9 cellular contexts compared by ENCODE assay signal in genomic region chr2:84781942-84782716, GRCh38.
DNase-seq lines count a peak whose midpoint lies in the region; ATAC-seq and TF ChIP-seq lines count a peak whose summit lies in the region.
"Had no signal": no experiment of that assay in that cellular context is flagged by ENCODE, and none has a peak within 500 bp of the region (broad histone marks: within the 10 kb centered on the region; RNA-seq: fewer than 3 reads in every experiment).

No MANE protein-coding gene starts in this region.

- no peak overlapping the region for H2BK15ac ChIP-seq in neuronal stem cell (ENCODE audit: low read length)

- H3K4ac ChIP-seq in neuronal stem cell (ENCODE audit: low read length) = no peak overlapping the region

- no peak overlapping the region for H4K8ac ChIP-seq in neuronal stem cell (ENCODE audit: low read depth, low read length)

- DNase-seq in WTC11 (ENCODE audit: low spot score) (no peak), erythroblast (lab: John Stamatoyannopoulos, UW) (peak; percentile 6 to 59), KBM-7 (no peak), neuronal stem cell (ENCODE audit: low spot score) (no peak), NCI-H2171 treated with DMSO at 0.1 percent for 48 hours (lab: John Stamatoyannopoulos, UW) (no peak)
- peak; percentile 58 to 59 for DNase-seq in stimulated activated CD8-positive, alpha-beta memory T cell treated with anti-CD3 and anti-CD28 coated beads, Interleukin-7, amount 100 ng/mL, for 4 hours (ENCODE audit: low read depth in 2 of 2)

- H3K27ac ChIP-seq in neuronal stem cell (replicated peaks; ENCODE audit: low read length) = no peak overlapping the region
- H3K27ac ChIP-seq: KMS-11 had no signal

- H3K4me1 Mint-ChIP-seq in WTC11 = peaks cover 23% of the 10 kb centered on the region

- H2AK5ac ChIP-seq in neuronal stem cell (ENCODE audit: low read depth, low read length) = no peak overlapping the region

- ATAC-seq in GM19035 (IDR thresholded peaks at IDR 0.05; ENCODE audit: unreplicated experiment) (peak; percentile 83), HG03095 (IDR thresholded peaks at IDR 0.05; ENCODE audit: unreplicated experiment) (peak; percentile 86), WTC11 (peak; percentile 88)

- H3K9me3 Mint-ChIP-seq in WTC11 = peaks cover 4% of the 10 kb centered on the region

- no peak overlapping the region for H3K27ac Mint-ChIP-seq in WTC11

- H4K91ac ChIP-seq in neuronal stem cell (ENCODE audit: low read depth, low read length, poor library complexity) = no peak overlapping the region

- H3K36me3 ChIP-seq in neuronal stem cell (replicated peaks in 1 of 2; ENCODE audit: control insufficient read depth in 2 of 2, insufficient read depth in 2 of 2, low read length in 2 of 2) = no peaks in the 10 kb centered on the region

- H2BK5ac ChIP-seq in neuronal stem cell (ENCODE audit: low read length) = no peak overlapping the region

- TF ChIP-seq CTCF in WTC11 (IDR thresholded peaks at IDR 0.05) = no peak

- H2BK12ac ChIP-seq in neuronal stem cell (ENCODE audit: low read length) = no peak overlapping the region

- TF ChIP-seq POLR2A in erythroblast (IDR thresholded peaks at IDR 0.05; ENCODE audit: low read length) = no peak

- H3K4me3 Mint-ChIP-seq in WTC11 = no peak overlapping the region

- CTCF ChIA-PET in WTC11 (lab: Charles Lee) = no interaction called here

- no peak overlapping the region for H3K23ac ChIP-seq in neuronal stem cell (ENCODE audit: low read depth, low read length, poor library complexity)

- no peak overlapping the region for H3K9ac ChIP-seq in neuronal stem cell (ENCODE audit: low read depth, low read length, poor library complexity)
- H3K9ac ChIP-seq: KMS-11 had no signal

- no peaks in the 10 kb centered on the region for H3K4me1 ChIP-seq in neuronal stem cell (ENCODE audit: control insufficient read depth in 2 of 2, insufficient read depth in 1 of 2, low read depth in 1 of 2, low read length in 2 of 2)

- H3K36me3 Mint-ChIP-seq in WTC11 = no peaks in the 10 kb centered on the region

- H3K18ac ChIP-seq in neuronal stem cell (ENCODE audit: low read length) = no peak overlapping the region

- H2BK120ac ChIP-seq in neuronal stem cell (ENCODE audit: low read depth, low read length) = no peak overlapping the region

- H3K79me1 ChIP-seq in neuronal stem cell (ENCODE audit: low read depth, low read length) = no peaks in the 10 kb centered on the region

- no peak overlapping the region for H2AFZ ChIP-seq in neuronal stem cell (ENCODE audit: low read length)

- WGBS in neuronal stem cell (ENCODE audit: extremely low coverage in 2 of 2, insufficient read length in 2 of 2, insufficient replicate concordance in 1 of 2), 2 donors = no CpG with 5 or more reads among the region's 3 CpGs

- H3K4me3 ChIP-seq in neuronal stem cell (ENCODE audit: low read length in 2 of 2) = no peak overlapping the region

- H3K27me3 Mint-ChIP-seq in WTC11 (ENCODE audit: low read depth) = no peaks in the 10 kb centered on the region

- H3K27me3 ChIP-seq in neuronal stem cell (ENCODE audit: control insufficient read depth in 3 of 3, insufficient read depth in 3 of 3, low read depth in 1 of 3, low read length in 3 of 3) = no peaks in the 10 kb centered on the region

- POLR2A ChIA-PET in WTC11 (lab: Charles Lee) = no interaction called here

- H3K9me3 ChIP-seq in neuronal stem cell (replicated peaks in 1 of 2; ENCODE audit: control insufficient read depth in 2 of 2, insufficient read depth in 1 of 2, low read depth in 1 of 2, low read length in 2 of 2) = no peaks in the 10 kb centered on the region

- in situ Hi-C loops in KBM-7 (cut with MboI; ENCODE audit: low pct_unique_long_range_greater_than_20kb, low sequenced_read_pairs) = no loop called here

- H3K4me2 ChIP-seq in neuronal stem cell (ENCODE audit: insufficient read depth, low read length, poor library complexity, severe bottlenecking) = no peak overlapping the region
- H3K4me2 ChIP-seq: KMS-11 had no signal

- no peak overlapping the region for H3K14ac ChIP-seq in neuronal stem cell (ENCODE audit: low read length)

TF ChIP-seq in WTC11, 78 proteins besides CTCF, POLR2A, EP300 and RAD21 (continues in another document):
- TF ChIP-seq ZMAT4 (CRISPR knock-in tag; IDR thresholded peaks at IDR 0.05) (no peak), HMGXB4 (CRISPR knock-in tag; IDR thresholded peaks at IDR 0.05) (no peak), ZNF671 (CRISPR knock-in tag; IDR thresholded peaks at IDR 0.05) (no peak), ESRRA (CRISPR knock-in tag; IDR thresholded peaks at IDR 0.05; ENCODE audit: borderline replicate concordance) (no peak), NFYB (CRISPR knock-in tag; conservative IDR thresholded peaks at IDR 0.05; ENCODE audit: low read depth) (no peak), SOX15 (CRISPR knock-in tag; IDR thresholded peaks at IDR 0.05) (no peak), IRF2 (CRISPR knock-in tag; IDR thresholded peaks at IDR 0.05; ENCODE audit: borderline replicate concordance, low read depth) (no peak), SMAD4 (CRISPR knock-in tag; IDR thresholded peaks at IDR 0.05) (no peak), PREB (CRISPR knock-in tag; IDR thresholded peaks at IDR 0.05; ENCODE audit: borderline replicate concordance) (no peak), NFATC4 (CRISPR knock-in tag; IDR thresholded peaks at IDR 0.05) (no peak), CDX4 (CRISPR knock-in tag; IDR thresholded peaks at IDR 0.05; ENCODE audit: borderline replicate concordance) (no peak), KAT7 (CRISPR knock-in tag; IDR thresholded peaks at IDR 0.05; ENCODE audit: borderline replicate concordance) (no peak), CREM (CRISPR knock-in tag; IDR thresholded peaks at IDR 0.05) (no peak), ZNF423 (CRISPR knock-in tag; IDR thresholded peaks at IDR 0.05) (no peak), PRDM15 (CRISPR knock-in tag; IDR thresholded peaks at IDR 0.05) (no peak), NR2C2 (CRISPR knock-in tag; IDR thresholded peaks at IDR 0.05) (no peak), JUN (CRISPR knock-in tag; IDR thresholded peaks at IDR 0.05) (no peak)

Comparison
In these comparisons a context has a peak if more than half of its experiments do, and no peak if none do; other contexts are left out.
1. DNase-seq: peak in erythroblast (2 of 2) and stimulated activated CD8-positive, alpha-beta memory T cell treated with anti-CD3 and anti-CD28 coated beads, Interleukin-7, amount 100 ng/mL, for 4 hours (2 of 2); none in WTC11 (single experiment), KBM-7 (single experiment), neuronal stem cell (single experiment) and NCI-H2171 treated with DMSO at 0.1 percent for 48 hours (single experiment).
2. Peak in every context shown above with its lines, with median percentiles within 50 percentile points of each other: ATAC-seq.